In genomic region chr3:49807427-49808114, GRCh38 we compare ENCODE assay signal across 12 cellular contexts. TPM values are rescaled to one million over a fixed set of nuclear protein-coding genes. Genes with fewer than 3 reads are reported as not detected.
DNase-seq lines count a peak whose midpoint lies in the region; ATAC-seq and TF ChIP-seq lines count a peak whose summit lies in the region.
"Had no signal": no experiment of that assay in that cellular context is flagged by ENCODE, and none has a peak within 500 bp of the region (broad histone marks: within the 10 kb centered on the region; RNA-seq: fewer than 3 reads in every experiment).

No MANE protein-coding gene starts in this region.

- peak overlapping the region; percentile 98 to 100 (median 100) for H3K4me2 ChIP-seq in BLaER1 treated with 17β-estradiol and CSF1 and Interleukin-3, amounts not matched to agents 10 nM and 100 nM

- peak overlapping the region; percentile 21 to 98 (median 70) for H3K27ac Mint-ChIP-seq in brain
- peak overlapping the region; percentile 100 for H3K27ac Mint-ChIP-seq in nephron

- no peak for DNase-seq in T-helper 9 cell
- no peak for DNase-seq in OCI-M1 (lab: John Stamatoyannopoulos, UW)
- no peak for DNase-seq in NCI-H345 treated with DMSO at 0.1 percent for 48 hours (lab: John Stamatoyannopoulos, UW; ENCODE audit: unreplicated experiment)
- DNase-seq: cerebellar nuclear complex, head of caudate nucleus, NCI-H2081 treated with DMSO at 0.1 percent for 48 hours had no signal

- no peaks in the 10 kb centered on the region for H3K9me3 ChIP-seq in BLaER1 treated with 17β-estradiol and CSF1 and Interleukin-3, amounts not matched to agents 10 nM and 100 nM (replicated peaks in 1 of 11)

- peaks cover 39% of the 10 kb centered on the region for H3K4me1 Mint-ChIP-seq in brain
- H3K4me1 Mint-ChIP-seq in nephron = peaks cover 39% of the 10 kb centered on the region

- H3K27ac ChIP-seq in BLaER1 treated with 17β-estradiol and CSF1 and Interleukin-3, amounts not matched to agents 10 nM and 100 nM = peak overlapping the region; percentile 46 to 100 (median 100); a peak in 21 of 22 replicates

- H3K36me3 Mint-ChIP-seq in brain = no peaks in the 10 kb centered on the region
- H3K36me3 Mint-ChIP-seq in nephron (ENCODE audit: low read depth) = peaks cover 3% of the 10 kb centered on the region

- H3K9ac ChIP-seq in BLaER1 treated with 17β-estradiol and CSF1 and Interleukin-3, amounts not matched to agents 10 nM and 100 nM = peak overlapping the region; percentile 48 to 99 (median 97); a peak in 20 of 22 replicates

- H3K4me3 ChIP-seq in BLaER1 treated with 17β-estradiol and CSF1 and Interleukin-3, amounts not matched to agents 10 nM and 100 nM = peak overlapping the region in 8 of 10 experiments; percentile 47 to 95 (median 88); a peak in 13 of 20 replicates

- peaks cover 80 to 89% (median 83%) of the 10 kb centered on the region in 10 experiments for H3K4me1 ChIP-seq in BLaER1 treated with 17β-estradiol and CSF1 and Interleukin-3, amounts not matched to agents 10 nM and 100 nM

- H3K27me3 ChIP-seq in BLaER1 treated with 17β-estradiol and CSF1 and Interleukin-3, amounts not matched to agents 10 nM and 100 nM = no peaks in the 10 kb centered on the region

- peak; percentile 28 for ATAC-seq in GM21786 (IDR thresholded peaks at IDR 0.05; ENCODE audit: unreplicated experiment)
- ATAC-seq in HG03045 (IDR thresholded peaks at IDR 0.05; ENCODE audit: unreplicated experiment) = no peak
- ATAC-seq: HCT116 had no signal

- TF ChIP-seq CTCF in brain (conservative IDR thresholded peaks at IDR 0.05) (no peak), nephron (IDR thresholded peaks at IDR 0.05; ENCODE audit: unreplicated experiment in 3 of 3) (no peak)

- peak overlapping the region in 1 of 5 experiments; percentile 56 for H3K4me3 Mint-ChIP-seq in brain
- H3K4me3 Mint-ChIP-seq in nephron = peak overlapping the region; percentile 50 to 77 (median 69)

- H4K20me1 ChIP-seq in BLaER1 treated with 17β-estradiol and CSF1 and Interleukin-3, amounts not matched to agents 10 nM and 100 nM = no peaks in the 10 kb centered on the region

- no peaks in the 10 kb centered on the region for H3K9me3 Mint-ChIP-seq in brain
- no peaks in the 10 kb centered on the region for H3K9me3 Mint-ChIP-seq in nephron

- H3K36me3 ChIP-seq in BLaER1 treated with 17β-estradiol and CSF1 and Interleukin-3, amounts not matched to agents 10 nM and 100 nM = peaks cover 14 to 53% (median 37%) of the 10 kb centered on the region in 11 experiments

- H3K27me3 Mint-ChIP-seq in brain (peaks cover 2% of the 10 kb centered on the region), nephron (ENCODE audit: low read depth) (peaks cover 2% of the 10 kb centered on the region)

RNA-seq across cellular contexts. Expression of gene INKA1, which starts 4.5 kb away (rescaled TPM):
- 2.1 TPM for polyA plus RNA-seq in brain (ENCODE audit: insufficient read depth, low read depth, low replicate concordance)

RNA-seq across cellular contexts. Expression of gene UBA7, which starts 6.2 kb away (rescaled TPM):
- 3.4 TPM for polyA plus RNA-seq in brain (ENCODE audit: insufficient read depth, low read depth, low replicate concordance)

RNA-seq across cellular contexts. Expression of gene CDHR4, which starts 7.9 kb away (rescaled TPM):
- polyA plus RNA-seq in brain (ENCODE audit: insufficient read depth, low read depth, low replicate concordance) = not detected

RNA-seq across cellular contexts. Expression of gene IP6K1, which starts 21.2 kb away (rescaled TPM):
- 46.3 TPM for polyA plus RNA-seq in brain (ENCODE audit: insufficient read depth, low read depth, low replicate concordance)

RNA-seq across cellular contexts. Expression of gene TRAIP, which starts 48.8 kb away (rescaled TPM):
- polyA plus RNA-seq in brain (ENCODE audit: insufficient read depth, low read depth, low replicate concordance) = 6.8 TPM
